In genomic region chr12:124768462-124769165, GRCh38 we compare ENCODE assay signal across 1 cellular context.
A peak's percentile ranks its signal among the peaks of the same experiment; 100 is the strongest.
TF ChIP-seq lines count a peak whose summit lies in the region.

No MANE protein-coding gene starts in this region.

TF ChIP-seq in IMR-90, 13 proteins besides CTCF, POLR2A, EP300 and RAD21:
- TF ChIP-seq ELK1 (IDR thresholded peaks at IDR 0.05; ENCODE audit: borderline replicate concordance, low read depth, low read length): no peak
- TF ChIP-seq NFE2L2 (IDR thresholded peaks at IDR 0.05; ENCODE audit: low read depth, low read length): no peak
- TF ChIP-seq RCOR1 (IDR thresholded peaks at IDR 0.05; ENCODE audit: insufficient replicate concordance, low read length): no peak
- TF ChIP-seq MAFK (IDR thresholded peaks at IDR 0.05; ENCODE audit: low read depth, low read length): 0 out of 2 replicates have a peak, but pooled peaks have one; percentile 0
- peak; percentile 34; the same call in 1 of the 2 replicates for TF ChIP-seq MAZ (IDR thresholded peaks at IDR 0.05; ENCODE audit: borderline replicate concordance, low read depth, low read length)
- TF ChIP-seq USF2 (IDR thresholded peaks at IDR 0.05; ENCODE audit: low read depth, low read length): no peak
- no peak for TF ChIP-seq CHD1 (IDR thresholded peaks at IDR 0.05; ENCODE audit: low read depth, low read length)
- no peak for TF ChIP-seq MXI1 (IDR thresholded peaks at IDR 0.05; ENCODE audit: borderline replicate concordance, low read depth, low read length)
- TF ChIP-seq CEBPB (IDR thresholded peaks at IDR 0.05; ENCODE audit: low read depth, low read length): no peak
- TF ChIP-seq RFX5 (IDR thresholded peaks at IDR 0.05; ENCODE audit: low read depth, low read length): no peak
- no peak for TF ChIP-seq BHLHE40 (IDR thresholded peaks at IDR 0.05; ENCODE audit: low read depth, low read length)
- TF ChIP-seq SMC3 (IDR thresholded peaks at IDR 0.05; ENCODE audit: low read depth, low read length): no peak
- TF ChIP-seq FOS (IDR thresholded peaks at IDR 0.05; ENCODE audit: low read depth, low read length): peak; percentile 62; the same call in 1 of the 2 replicates
